11 cellular contexts compared by ENCODE assay signal in the genomic region with DNA sequence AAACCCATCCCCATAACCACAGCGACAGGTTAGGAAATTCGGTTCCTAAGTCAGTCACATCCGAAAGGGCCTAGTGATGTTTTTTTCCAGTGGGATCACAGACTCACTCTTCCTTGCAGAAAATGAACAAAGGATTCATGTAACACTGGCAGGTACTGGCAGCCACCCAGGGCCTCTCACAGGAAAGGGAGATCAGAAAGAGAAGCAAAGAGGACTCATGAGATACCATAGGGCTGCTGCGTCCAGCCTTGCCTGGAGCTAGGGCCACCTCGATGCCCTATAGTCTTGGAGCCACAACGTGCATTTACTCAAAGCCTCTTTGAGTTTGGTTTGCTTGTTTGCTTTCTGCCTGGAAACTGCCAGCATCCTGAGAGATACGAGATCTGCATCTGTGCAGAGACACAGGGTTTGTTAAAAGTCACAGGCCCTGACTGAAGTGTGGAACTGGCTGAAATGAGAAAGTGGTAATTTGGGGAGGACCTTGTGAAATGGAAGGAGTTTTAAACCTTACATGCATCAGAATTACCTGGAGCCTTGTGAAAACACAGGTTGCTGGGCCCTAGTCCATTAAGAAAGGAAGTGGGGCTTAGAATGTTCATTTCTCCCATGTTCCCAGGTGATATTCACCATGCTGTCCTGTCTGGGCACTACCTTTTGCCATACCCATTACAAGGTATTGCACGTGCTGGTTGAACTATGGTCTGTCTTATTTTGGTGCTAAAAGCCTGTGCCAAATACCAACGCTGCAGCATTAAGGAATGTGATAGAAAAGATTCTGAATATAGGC. TPM values are rescaled to one million over a fixed set of nuclear protein-coding genes. Genes with fewer than 3 reads are reported as not detected.
DNase-seq lines count a peak whose midpoint lies in the region; ATAC-seq and TF ChIP-seq lines count a peak whose summit lies in the region.
"Not testable (repeated sequence)": the region's sequence is repeated elsewhere in the genome, so short reads cannot be mapped to it uniquely, and the experiment has no call there.
"Had no signal": no experiment of that assay in that cellular context is flagged by ENCODE, and none has a peak within 500 bp of the region (broad histone marks: within the 10 kb centered on the region; RNA-seq: fewer than 3 reads in every experiment).

No MANE protein-coding gene starts in this region.

- H3K4me1 ChIP-seq in BLaER1 treated with 17β-estradiol and CSF1 and Interleukin-3, amounts not matched to agents 10 nM and 100 nM: peaks cover 66 to 95% (median 91%) of the 10 kb centered on the region in 10 experiments
- not testable (repeated sequence) for H3K4me1 ChIP-seq in GM23338 (ENCODE audit: insufficient read depth); Peyer's patch; endodermal cell (ENCODE audit: control insufficient read depth, insufficient read depth, low read length)
- peaks cover 0 to 87% (median 43%) of the 10 kb centered on the region in 6 donors for H3K4me1 ChIP-seq in spleen

- peak overlapping the region; percentile 56; the same call in 1 of the 2 replicates for H2AFZ ChIP-seq in GM23338

- H3K36me3 ChIP-seq in BLaER1 treated with 17β-estradiol and CSF1 and Interleukin-3, amounts not matched to agents 10 nM and 100 nM: peaks cover 0 to 20% (median 8%) of the 10 kb centered on the region in 11 experiments; a peak in 14 of 22 replicates
- H3K36me3 ChIP-seq in GM23338 (ENCODE audit: insufficient read depth); Peyer's patch; endodermal cell (ENCODE audit: control insufficient read depth, insufficient read depth, low read length); spleen: not testable (repeated sequence)

- H3F3A ChIP-seq in GM23338 (replicated peaks; ENCODE audit: low read depth): not testable (repeated sequence)

- not testable (repeated sequence) for H4K20me1 ChIP-seq in BLaER1 treated with 17β-estradiol and CSF1 and Interleukin-3, amounts not matched to agents 10 nM and 100 nM; GM23338 (replicated peaks; ENCODE audit: insufficient read depth)

- ATAC-seq in GM23338; activated naive CD8-positive, alpha-beta T cell treated with anti-CD3 and anti-CD28 coated beads, Interleukin-2, amount 50 U/mL, for 24 hours; natural killer cell treated with Interleukin-12 subunit alpha and Interleukin-12 subunit beta and Interleukin-15 and Interleukin-18, amount 100 ng/mL, for 72 hours: not testable (repeated sequence)

- TF ChIP-seq CTCF in GM23338 (conservative IDR thresholded peaks at IDR 0.05; ENCODE audit: low read depth in 2 of 2); Peyer's patch (IDR thresholded peaks at IDR 0.05); endodermal cell (conservative IDR thresholded peaks at IDR 0.05); spleen (IDR thresholded peaks at IDR 0.05 in 8 of 11, conservative IDR thresholded peaks at IDR 0.05 in 3 of 11): not testable (repeated sequence)

- peak overlapping the region; percentile 59 to 96 (median 83) for H3K4me2 ChIP-seq in BLaER1 treated with 17β-estradiol and CSF1 and Interleukin-3, amounts not matched to agents 10 nM and 100 nM
- H3K4me2 ChIP-seq in GM23338: not testable (repeated sequence)

- 87 to 92% methylated on average over 2 to 8 of the region's 9 CpGs for WGBS in endodermal cell (ENCODE audit: insufficient coverage in 1 of 2, insufficient read length in 1 of 2), 2 experiments
- 70 to 86% (median 75%) methylated on average over 8 to 9 of the region's 9 CpGs for WGBS in spleen, 5 donors

- not testable (repeated sequence) for DNase-seq in GM23338 (ENCODE audit: low spot score); Peyer's patch; activated naive CD8-positive, alpha-beta T cell treated with anti-CD3 and anti-CD28 coated beads, Interleukin-2, amount 50 U/mL, for 24 hours; natural killer cell treated with Interleukin-12 subunit alpha and Interleukin-12 subunit beta and Interleukin-15 and Interleukin-18, amount 100 ng/mL, for 72 hours (ENCODE audit: low spot score); spleen
- DNase-seq in endodermal cell: peak; percentile 47

- peak overlapping the region; percentile 90 to 99 (median 94) for H3K27ac ChIP-seq in BLaER1 treated with 17β-estradiol and CSF1 and Interleukin-3, amounts not matched to agents 10 nM and 100 nM
- H3K27ac ChIP-seq in GM23338 (ENCODE audit: low read depth); endodermal cell (ENCODE audit: low read depth, low read length): not testable (repeated sequence)
- H3K27ac ChIP-seq in Peyer's patch (peak overlapping the region in 3 of 4 donors; percentile 33 to 57 (median 39)), spleen (peak overlapping the region in 5 of 8 donors; percentile 23 to 91 (median 76))

- H3K36me3 Mint-ChIP-seq in GM23338 (ENCODE audit: low read depth); activated naive CD8-positive, alpha-beta T cell treated with anti-CD3 and anti-CD28 coated beads, Interleukin-2, amount 50 U/mL, for 24 hours (ENCODE audit: low read depth); endodermal cell (ENCODE audit: low read depth); natural killer cell treated with Interleukin-12 subunit alpha and Interleukin-12 subunit beta and Interleukin-15 and Interleukin-18, amount 100 ng/mL, for 72 hours: not testable (repeated sequence)

- TF ChIP-seq POLR2A in Peyer's patch (IDR thresholded peaks at IDR 0.05); spleen (IDR thresholded peaks at IDR 0.05): not testable (repeated sequence)

- H3K9me3 Mint-ChIP-seq in GM23338; activated naive CD8-positive, alpha-beta T cell treated with anti-CD3 and anti-CD28 coated beads, Interleukin-2, amount 50 U/mL, for 24 hours; endodermal cell; natural killer cell treated with Interleukin-12 subunit alpha and Interleukin-12 subunit beta and Interleukin-15 and Interleukin-18, amount 100 ng/mL, for 72 hours: not testable (repeated sequence)

- H3K9me3 ChIP-seq in BLaER1 treated with 17β-estradiol and CSF1 and Interleukin-3, amounts not matched to agents 10 nM and 100 nM (replicated peaks in 1 of 11); Peyer's patch; endodermal cell (ENCODE audit: control insufficient read depth, low read length); spleen: not testable (repeated sequence)

- not testable (repeated sequence) for H3K79me2 ChIP-seq in GM23338 (replicated peaks; ENCODE audit: insufficient read depth)

- H3K9ac ChIP-seq in BLaER1 treated with 17β-estradiol and CSF1 and Interleukin-3, amounts not matched to agents 10 nM and 100 nM: peak overlapping the region; percentile 57 to 85 (median 80); a peak in 21 of 22 replicates
- H3K9ac ChIP-seq in endodermal cell (ENCODE audit: extremely low read depth, low read length, poor library complexity, severe bottlenecking): not testable (repeated sequence)

- H3K27ac Mint-ChIP-seq in GM23338, endodermal cell: not testable (repeated sequence)
- H3K27ac Mint-ChIP-seq in activated naive CD8-positive, alpha-beta T cell treated with anti-CD3 and anti-CD28 coated beads, Interleukin-2, amount 50 U/mL, for 24 hours: peak overlapping the region; percentile 12
- peak overlapping the region; percentile 77 to 84 for H3K27ac Mint-ChIP-seq in natural killer cell treated with Interleukin-12 subunit alpha and Interleukin-12 subunit beta and Interleukin-15 and Interleukin-18, amount 100 ng/mL, for 72 hours

- intact Hi-C loops in spleen (cut with DNase I; ENCODE audit: low total_unique reads): not testable (repeated sequence)

- H3K27me3 ChIP-seq in BLaER1 treated with 17β-estradiol and CSF1 and Interleukin-3, amounts not matched to agents 10 nM and 100 nM; GM23338 (ENCODE audit: insufficient read depth); Peyer's patch; endodermal cell (ENCODE audit: control insufficient read depth, insufficient read depth, low read length, poor library complexity, severe bottlenecking): not testable (repeated sequence)
- H3K27me3 ChIP-seq in spleen (replicated peaks in 1 of 7): peaks cover 0 to 17% (median 0%) of the 10 kb centered on the region in 7 donors

- H3K4me1 Mint-ChIP-seq in GM23338: peaks cover 12% of the 10 kb centered on the region
- H3K4me1 Mint-ChIP-seq in activated naive CD8-positive, alpha-beta T cell treated with anti-CD3 and anti-CD28 coated beads, Interleukin-2, amount 50 U/mL, for 24 hours: peaks cover 55% of the 10 kb centered on the region
- H3K4me1 Mint-ChIP-seq in endodermal cell: not testable (repeated sequence)
- H3K4me1 Mint-ChIP-seq in natural killer cell treated with Interleukin-12 subunit alpha and Interleukin-12 subunit beta and Interleukin-15 and Interleukin-18, amount 100 ng/mL, for 72 hours (ENCODE audit: low read depth in 2 of 2): peaks cover 66 to 84% of the 10 kb centered on the region in 2 donors

- H3K4me3 ChIP-seq in BLaER1 treated with 17β-estradiol and CSF1 and Interleukin-3, amounts not matched to agents 10 nM and 100 nM; GM23338; Peyer's patch; endodermal cell (ENCODE audit: low read length): not testable (repeated sequence)
- H3K4me3 ChIP-seq in spleen: peak overlapping the region in 1 of 8 donors; percentile 30

- H3K4me3 Mint-ChIP-seq in GM23338; activated naive CD8-positive, alpha-beta T cell treated with anti-CD3 and anti-CD28 coated beads, Interleukin-2, amount 50 U/mL, for 24 hours; endodermal cell: not testable (repeated sequence)
- H3K4me3 Mint-ChIP-seq in natural killer cell treated with Interleukin-12 subunit alpha and Interleukin-12 subunit beta and Interleukin-15 and Interleukin-18, amount 100 ng/mL, for 72 hours: peak overlapping the region; percentile 77

- not testable (repeated sequence) for H3K9me2 ChIP-seq in GM23338 (ENCODE audit: insufficient read depth)

- H3K27me3 Mint-ChIP-seq in GM23338 (ENCODE audit: insufficient read depth, low read depth, poor library complexity); endodermal cell (ENCODE audit: insufficient read depth); natural killer cell treated with Interleukin-12 subunit alpha and Interleukin-12 subunit beta and Interleukin-15 and Interleukin-18, amount 100 ng/mL, for 72 hours: not testable (repeated sequence)
- H3K27me3 Mint-ChIP-seq in activated naive CD8-positive, alpha-beta T cell treated with anti-CD3 and anti-CD28 coated beads, Interleukin-2, amount 50 U/mL, for 24 hours: peaks cover 51% of the 10 kb centered on the region

RNA-seq across cellular contexts. Expression of a gene that starts 5.8 kb away (rescaled TPM):
- total RNA-seq in GM23338 (2014; rRNA removed; shearing (Covaris generic)): not detected in 2 replicates
- polyA plus RNA-seq in GM23338 (2016; fragmentation: Nextera tagmentation; extraction: Ambion mirVana): 0.59 and 0.70 TPM in 2 replicates
- total RNA-seq in Peyer's patch: 1 to 10 TPM in 1 of 4 donors, not detected in 3; 3.3 TPM
- total RNA-seq in endodermal cell: 1 to 10 TPM in 1 of 2 donors, under 1 TPM in 1; 0.35 to 2.0 TPM
- not detected for polyA plus RNA-seq in endodermal cell (2013, experiment 1 of 2)
- not detected for polyA plus RNA-seq in endodermal cell (2013, experiment 2 of 2)
- total RNA-seq in natural killer cell treated with Interleukin-12 subunit alpha and Interleukin-12 subunit beta and Interleukin-15 and Interleukin-18, amount 100 ng/mL, for 72 hours: 10 to 100 TPM; 59.6 to 82.1 TPM
- 1 to 10 TPM in 5 of 7 donors, under 1 TPM in 1, not detected in 1; 0.51 to 8.2 (median 3.7) TPM for total RNA-seq in spleen
- 1 to 10 TPM in 2 of 3 donors, under 1 TPM in 1; 0.93 to 2.0 (median 1.1) TPM for polyA plus RNA-seq in spleen
- total RNA-seq: Caco-2, H1, HT1080 had no signal
- polyA plus RNA-seq: CD4-positive, alpha-beta memory T cell had no signal

RNA-seq across cellular contexts. Expression of a gene that starts 14.3 kb away (rescaled TPM):
- 0.54 and 1.3 TPM in 2 replicates for total RNA-seq in GM23338 (2014; rRNA removed; shearing (Covaris generic))
- polyA plus RNA-seq in GM23338 (2016; fragmentation: Nextera tagmentation; extraction: Ambion mirVana): 0.80 and 0.95 TPM in 2 replicates
- total RNA-seq in Peyer's patch: 10 to 100 TPM in 2 of 4 donors, 1 to 10 TPM in 2; 3.4 to 69.3 (median 11.7) TPM
- total RNA-seq in endodermal cell: 10 to 100 TPM; 13.1 to 18.4 TPM
- polyA plus RNA-seq in endodermal cell (2013, experiment 1 of 2): 2.9 TPM
- 4.7 TPM for polyA plus RNA-seq in endodermal cell (2013, experiment 2 of 2)
- 10 to 100 TPM in 1 of 2 donors, 1 to 10 TPM in 1; 9.2 to 10.7 TPM for total RNA-seq in natural killer cell treated with Interleukin-12 subunit alpha and Interleukin-12 subunit beta and Interleukin-15 and Interleukin-18, amount 100 ng/mL, for 72 hours
- 10 to 100 TPM in 4 of 7 donors, 1 to 10 TPM in 2, not detected in 1; 4.3 to 13.5 (median 11.3) TPM for total RNA-seq in spleen
- polyA plus RNA-seq in spleen: 1 to 10 TPM; 1.3 to 4.3 (median 3.3) TPM
- total RNA-seq: HT1080 had no signal
- polyA plus RNA-seq: CD4-positive, alpha-beta memory T cell had no signal

RNA-seq across cellular contexts. Expression of a gene that starts 20.1 kb away (rescaled TPM):
- total RNA-seq in GM23338 (2014; rRNA removed; shearing (Covaris generic)): not detected in 2 replicates
- polyA plus RNA-seq in GM23338 (2016; fragmentation: Nextera tagmentation; extraction: Ambion mirVana): not detected in 2 replicates
- total RNA-seq in Peyer's patch: 10 to 100 TPM in 1 of 4 donors, 1 to 10 TPM in 1, not detected in 2; 1.3 to 24.8 TPM
- total RNA-seq in endodermal cell: not detected
- not detected for polyA plus RNA-seq in endodermal cell (2013, experiment 1 of 2)
- polyA plus RNA-seq in endodermal cell (2013, experiment 2 of 2): not detected
- total RNA-seq in natural killer cell treated with Interleukin-12 subunit alpha and Interleukin-12 subunit beta and Interleukin-15 and Interleukin-18, amount 100 ng/mL, for 72 hours: 10 to 100 TPM; 24.9 to 37.4 TPM
- total RNA-seq in spleen: 10 to 100 TPM in 3 of 7 donors, 1 to 10 TPM in 3, not detected in 1; 6.4 to 22.2 (median 14.9) TPM
- polyA plus RNA-seq in spleen: 1 to 10 TPM; 2.3 to 8.5 (median 3.5) TPM
- total RNA-seq: Caco-2, H1, HT1080 had no signal
- polyA plus RNA-seq: CD4-positive, alpha-beta memory T cell; H1 had no signal

Comparison
In these comparisons a context has a peak if more than half of its experiments do, and no peak if none do; other contexts are left out.
1. RNA of a gene that starts 5.8 kb away (total RNA-seq): 59.6 to 82.1 TPM in natural killer cell treated with Interleukin-12 subunit alpha and Interleukin-12 subunit beta and Interleukin-15 and Interleukin-18, amount 100 ng/mL, for 72 hours; 0.51 to 8.2 TPM in spleen, 0.35 to 2.0 TPM in endodermal cell, not detected in GM23338 and 3.3 TPM in Peyer's patch; every median in the first group is over 4 times any median in the second.